ENCODE assay signal across 12 cellular contexts in the genomic region with DNA sequence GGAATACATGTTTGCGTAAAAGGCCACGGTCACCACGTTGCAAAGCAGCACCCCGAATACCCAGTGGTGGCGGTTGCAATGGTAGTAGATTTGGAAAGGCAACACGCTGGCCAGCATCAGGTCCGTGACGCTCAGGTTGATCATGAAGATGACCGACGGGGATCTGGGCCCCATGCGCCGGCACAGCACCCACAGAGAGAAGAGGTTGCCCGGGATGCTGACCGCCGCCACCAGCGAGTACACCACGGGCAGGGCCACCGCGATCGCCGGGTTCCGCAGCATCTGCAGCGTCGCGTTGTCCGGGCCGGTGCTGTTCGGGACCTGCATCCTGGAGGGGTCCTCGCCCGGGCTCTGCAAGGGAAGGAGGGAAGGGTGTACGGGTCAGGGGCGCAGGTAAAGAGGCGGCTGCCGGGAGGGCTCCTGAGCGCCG. TPM values are rescaled to one million over a fixed set of nuclear protein-coding genes. Genes with fewer than 3 reads are reported as not detected.
A peak's percentile ranks its signal among the peaks of the same experiment; 100 is the strongest.
DNase-seq lines count a peak whose midpoint lies in the region; ATAC-seq and TF ChIP-seq lines count a peak whose summit lies in the region.
"Had no signal": no experiment of that assay in that cellular context is flagged by ENCODE, and none has a peak within 500 bp of the region (broad histone marks: within the 10 kb centered on the region; RNA-seq: fewer than 3 reads in every experiment).

No MANE protein-coding gene starts in this region.

- POLR2A ChIA-PET in activated B cell treated with CpG ODN at 0.5 μM for 24 hours (lab: Charles Lee), result no interaction called here

- no peak overlapping the region for H3K4me3 ChIP-seq in esophagus muscularis mucosa
- H3K4me3 ChIP-seq: thyroid gland had no signal

- H3K4me3 Mint-ChIP-seq in activated B cell treated with CpG ODN at 0.5 μM for 24 hours, result peak overlapping the region; percentile 48
- no peak overlapping the region for H3K4me3 Mint-ChIP-seq in stimulated activated memory B cell treated with anti-CD40 and anti-IgM and Interleukin-4, amounts not matched to agents 10 μg/mL and 1 μg/mL and 100 μg/mL, for 72 hours

- CTCF ChIA-PET in activated B cell treated with CpG ODN at 0.5 μM for 24 hours (lab: Charles Lee), result no interaction called here

- H3K27ac Mint-ChIP-seq in activated B cell treated with CpG ODN at 0.5 μM for 24 hours, result no peak overlapping the region
- H3K27ac Mint-ChIP-seq in stimulated activated memory B cell treated with anti-CD40 and anti-IgM and Interleukin-4, amounts not matched to agents 10 μg/mL and 1 μg/mL and 100 μg/mL, for 72 hours, result peak overlapping the region; percentile 94

- no peak for ATAC-seq in activated B cell treated with CpG ODN at 0.5 μM for 24 hours (ENCODE audit: low read depth)
- no peak for ATAC-seq in stimulated activated memory B cell treated with anti-CD40 and anti-IgM and Interleukin-4, amounts not matched to agents 10 μg/mL and 1 μg/mL and 100 μg/mL, for 72 hours

- no peak for TF ChIP-seq CTCF in activated B cell treated with CpG ODN at 0.5 μM for 24 hours (IDR thresholded peaks at IDR 0.05)
- TF ChIP-seq CTCF in esophagus muscularis mucosa (IDR thresholded peaks at IDR 0.05), result no peak
- no peak for TF ChIP-seq CTCF in GM13977 (IDR thresholded peaks at IDR 0.05; ENCODE audit: extremely low read depth, insufficient read depth, missing control alignments)

- H3K4me1 ChIP-seq in esophagus muscularis mucosa, result no peaks in the 10 kb centered on the region
- H3K4me1 ChIP-seq: thyroid gland had no signal

- no peaks in the 10 kb centered on the region for H3K9me3 ChIP-seq in esophagus muscularis mucosa
- H3K9me3 ChIP-seq: thyroid gland had no signal

- TF ChIP-seq EP300 in esophagus muscularis mucosa (IDR thresholded peaks at IDR 0.05), result no peak

- peaks cover 62% of the 10 kb centered on the region for H3K36me3 Mint-ChIP-seq in activated B cell treated with CpG ODN at 0.5 μM for 24 hours (ENCODE audit: low read depth)
- peaks cover 55% of the 10 kb centered on the region for H3K36me3 Mint-ChIP-seq in stimulated activated memory B cell treated with anti-CD40 and anti-IgM and Interleukin-4, amounts not matched to agents 10 μg/mL and 1 μg/mL and 100 μg/mL, for 72 hours

- WGBS in esophagus muscularis mucosa, result 26% methylated on average over 20 of the region's 36 CpGs

- H3K9me3 Mint-ChIP-seq in activated B cell treated with CpG ODN at 0.5 μM for 24 hours, result no peaks in the 10 kb centered on the region
- no peaks in the 10 kb centered on the region for H3K9me3 Mint-ChIP-seq in stimulated activated memory B cell treated with anti-CD40 and anti-IgM and Interleukin-4, amounts not matched to agents 10 μg/mL and 1 μg/mL and 100 μg/mL, for 72 hours

- H3K27ac ChIP-seq in esophagus muscularis mucosa (replicated peaks in 1 of 4), result no peak overlapping the region
- H3K27ac ChIP-seq: thyroid gland had no signal

- peaks cover 0 to 78% (median 2%) of the 10 kb centered on the region in 4 donors for H3K27me3 ChIP-seq in esophagus muscularis mucosa

- no peaks in the 10 kb centered on the region for H3K36me3 ChIP-seq in esophagus muscularis mucosa
- H3K36me3 ChIP-seq: thyroid gland had no signal

- peak; percentile 2 for DNase-seq in activated CD4-positive, alpha-beta T cell treated with anti-CD3 and anti-CD28 coated beads for 48 hours
- no peak for DNase-seq in activated CD4-positive, alpha-beta T cell treated with anti-CD3 and anti-CD28 coated beads, Interleukin-2, amount 50 U/mL, for 4 hours
- peak; percentile 16 for DNase-seq in activated B cell treated with CpG ODN at 0.5 μM for 24 hours
- DNase-seq in esophagus muscularis mucosa (ENCODE audit: extremely low spot score), result peak; percentile 66
- no peak for DNase-seq in SKM-1 treated with dmso at 0.1 percent for 144 hours (lab: John Stamatoyannopoulos, UW; ENCODE audit: unreplicated experiment)
- no peak for DNase-seq in GM13977 (ENCODE audit: low spot score)
- no peak for DNase-seq in hepatic stellate cell (ENCODE audit: low spot score)
- DNase-seq: effector CD4-positive, alpha-beta T cell; mesendoderm; NCI-H446; thyroid gland had no signal

- H3K27me3 Mint-ChIP-seq in activated B cell treated with CpG ODN at 0.5 μM for 24 hours, result no peaks in the 10 kb centered on the region
- H3K27me3 Mint-ChIP-seq in stimulated activated memory B cell treated with anti-CD40 and anti-IgM and Interleukin-4, amounts not matched to agents 10 μg/mL and 1 μg/mL and 100 μg/mL, for 72 hours, result no peaks in the 10 kb centered on the region

- in situ Hi-C loops in GM13977 (cut with MboI; ENCODE audit: low pct_unique_long_range_greater_than_20kb, low sequenced_read_pairs, unreplicated experiment), result no loop called here

- TF ChIP-seq POLR2A in esophagus muscularis mucosa (IDR thresholded peaks at IDR 0.05; ENCODE audit: low read depth), result no peak

- H3K4me1 Mint-ChIP-seq in activated B cell treated with CpG ODN at 0.5 μM for 24 hours, result peaks cover 89% of the 10 kb centered on the region
- H3K4me1 Mint-ChIP-seq in stimulated activated memory B cell treated with anti-CD40 and anti-IgM and Interleukin-4, amounts not matched to agents 10 μg/mL and 1 μg/mL and 100 μg/mL, for 72 hours, result peaks cover 87% of the 10 kb centered on the region

- intact Hi-C loops in activated B cell treated with CpG ODN at 0.5 μM for 24 hours (cut with micrococcal nuclease) (loop anchor here (5.0 kb wide), 1 partner anchor 1056 kb away; no protein-coding TSS in a partner anchor), esophagus muscularis mucosa (cut with DNase I) (no loop called here)

RNA-seq across cellular contexts. Expression of a gene that starts 13.5 kb away (rescaled TPM):
- total RNA-seq in activated B cell treated with CpG ODN at 0.5 μM for 24 hours (49.2 and 52.1 TPM in 2 replicates), esophagus muscularis mucosa (10 to 100 TPM; 28.7 to 52.2 (median 32.8) TPM)

Comparison
In these comparisons a context has a peak if more than half of its experiments do, and no peak if none do; other contexts are left out.
1. DNase-seq: peak in activated CD4-positive, alpha-beta T cell treated with anti-CD3 and anti-CD28 coated beads for 48 hours (single experiment), activated B cell treated with CpG ODN at 0.5 μM for 24 hours (single experiment) and esophagus muscularis mucosa (single experiment); none in activated CD4-positive, alpha-beta T cell treated with anti-CD3 and anti-CD28 coated beads, Interleukin-2, amount 50 U/mL, for 4 hours (0 of 2), SKM-1 treated with dmso at 0.1 percent for 144 hours (single experiment), GM13977 (single experiment) and hepatic stellate cell (single experiment).